Comparison of ENCODE assay signal across 24 cellular contexts in the genomic region with DNA sequence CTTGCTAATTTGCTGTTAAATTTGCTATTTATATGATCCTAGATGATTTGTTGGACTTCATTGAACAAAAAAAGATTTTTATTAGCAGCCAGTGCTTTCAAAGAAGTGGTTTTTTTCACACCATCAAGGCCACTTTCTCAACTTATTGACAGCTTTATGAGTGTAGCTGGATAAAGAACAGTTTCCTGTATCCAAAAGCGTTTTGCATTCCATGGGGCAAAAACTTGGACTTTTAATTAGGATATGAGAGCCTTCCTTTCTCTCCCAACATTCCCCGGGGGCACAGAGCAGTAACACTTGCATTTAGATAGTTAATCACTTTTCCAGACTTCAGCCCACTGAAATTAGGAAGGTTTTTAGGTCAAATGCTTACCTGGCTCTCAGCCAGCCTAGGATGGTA.
"Had no signal": no experiment of that assay in that cellular context is flagged by ENCODE, and none has a peak within 500 bp of the region (broad histone marks: within the 10 kb centered on the region; RNA-seq: fewer than 3 reads in every experiment).

No MANE protein-coding gene starts in this region.

- H3K4me1 ChIP-seq: left lung, lower lobe of right lung, right atrium auricular region, right lobe of liver, stomach, testis, thyroid gland, transverse colon, upper lobe of right lung had no signal

- H3K36me3 Mint-ChIP-seq: naive B cell; natural killer cell; stimulated activated naive B cell treated with anti-CD40 and anti-IgM and Interleukin-4, amounts not matched to agents 10 μg/mL and 1 μg/mL and 100 μg/mL, for 72 hours had no signal

- H3K4me3 Mint-ChIP-seq: mesothelial cell of epicardium; naive B cell; natural killer cell; stimulated activated naive B cell treated with anti-CD40 and anti-IgM and Interleukin-4, amounts not matched to agents 10 μg/mL and 1 μg/mL and 100 μg/mL, for 72 hours had no signal

- H3K9me3 ChIP-seq: lower lobe of right lung, ovary, right atrium auricular region, right lobe of liver, stomach, testis, thyroid gland, transverse colon, upper lobe of right lung had no signal

- H3K27me3 Mint-ChIP-seq: naive B cell; progenitor cell of endocrine pancreas; stimulated activated naive B cell treated with anti-CD40 and anti-IgM and Interleukin-4, amounts not matched to agents 10 μg/mL and 1 μg/mL and 100 μg/mL, for 72 hours had no signal

- H3K27ac ChIP-seq: left lung, lower lobe of right lung, ovary, right atrium auricular region, right lobe of liver, stomach, testis, thyroid gland, transverse colon, upper lobe of right lung had no signal

- DNase-seq: kidney glomerular epithelial cell; left cardiac atrium; left lung; lower lobe of right lung; mammary epithelial cell; mesendoderm; naive B cell; natural killer cell; ovary; right lobe of liver; stimulated activated CD4-positive, alpha-beta T cell treated with anti-CD3 and anti-CD28 coated beads, Interleukin-12 subunit alpha, Interleukin-12 subunit beta, amount 100 ng/mL, for 4 hours; stimulated activated CD4-positive, alpha-beta T cell treated with anti-CD3 and anti-CD28 coated beads, Interleukin-15, amount 100 ng/mL, for 24 hours; stimulated activated CD4-positive, alpha-beta T cell treated with anti-CD3 and anti-CD28 coated beads, Interleukin-2, amount 100 ng/mL, for 24 hours; stimulated activated CD4-positive, alpha-beta T cell treated with anti-CD3 and anti-CD28 coated beads, Interleukin-4, amount 100 ng/mL, for 1 hour; stimulated activated naive B cell treated with anti-CD40 and anti-IgM and Interleukin-4, amounts not matched to agents 10 μg/mL and 1 μg/mL and 100 μg/mL, for 72 hours; stimulated activated naive CD8-positive, alpha-beta T cell treated with anti-CD3 and anti-CD28 coated beads, Interleukin-15, Interleukin-2, amounts not matched to agents 100 U/mL and 50 U/mL, for 24 hours; stomach; testis; thyroid gland; transverse colon; upper lobe of right lung had no signal

- H3K4me1 Mint-ChIP-seq: naive B cell; natural killer cell; stimulated activated naive B cell treated with anti-CD40 and anti-IgM and Interleukin-4, amounts not matched to agents 10 μg/mL and 1 μg/mL and 100 μg/mL, for 72 hours had no signal

- H3K36me3 ChIP-seq: left lung, lower lobe of right lung, ovary, right atrium auricular region, right lobe of liver, stomach, thyroid gland, transverse colon, upper lobe of right lung had no signal

- ATAC-seq: left cardiac atrium; left lung; lower lobe of right lung; natural killer cell; right lobe of liver; stimulated activated naive B cell treated with anti-CD40 and anti-IgM and Interleukin-4, amounts not matched to agents 10 μg/mL and 1 μg/mL and 100 μg/mL, for 72 hours; stimulated activated naive CD8-positive, alpha-beta T cell treated with anti-CD3 and anti-CD28 coated beads, Interleukin-15, Interleukin-2, amounts not matched to agents 100 U/mL and 50 U/mL, for 24 hours; upper lobe of right lung had no signal

- H3K27me3 ChIP-seq: left lung, ovary, right atrium auricular region, right lobe of liver, stomach, testis, thyroid gland, transverse colon, upper lobe of right lung had no signal

- H3K4me3 ChIP-seq: left lung, lower lobe of right lung, ovary, right atrium auricular region, right lobe of liver, stomach, testis, thyroid gland, transverse colon, upper lobe of right lung had no signal

- H3K27ac Mint-ChIP-seq: naive B cell; natural killer cell; progenitor cell of endocrine pancreas; stimulated activated naive B cell treated with anti-CD40 and anti-IgM and Interleukin-4, amounts not matched to agents 10 μg/mL and 1 μg/mL and 100 μg/mL, for 72 hours had no signal
